7 cellular contexts compared by ENCODE assay signal in the genomic region with DNA sequence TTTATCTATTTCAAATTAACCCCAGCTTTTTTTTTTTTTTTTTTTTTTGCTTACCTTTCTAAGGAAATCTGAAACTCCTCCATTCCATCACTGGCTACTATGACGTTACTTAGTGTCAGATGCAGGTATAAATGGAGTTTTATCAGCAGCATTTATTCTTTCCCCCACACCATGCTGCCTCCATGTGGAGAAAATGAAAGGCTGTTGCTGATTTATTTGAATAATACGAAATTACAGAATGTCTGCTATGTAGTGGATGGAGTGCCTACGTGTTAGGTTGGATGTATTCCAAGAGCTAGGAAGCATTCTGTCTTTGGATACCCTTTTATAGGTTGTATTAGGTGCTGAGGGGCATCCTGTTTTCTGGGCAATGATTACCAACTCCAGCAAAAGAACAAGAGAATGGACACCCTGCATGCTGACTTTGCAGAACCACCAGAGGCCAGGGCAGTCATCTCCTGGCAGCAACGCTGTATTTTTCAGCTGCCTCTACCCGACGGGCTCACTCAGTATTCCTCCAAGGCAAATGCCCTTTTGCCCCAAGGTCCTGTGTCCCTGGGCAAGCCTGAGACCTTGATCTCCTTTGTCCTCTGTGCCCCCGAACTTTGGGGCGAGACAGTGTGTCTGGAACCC.
A peak's percentile ranks its signal among the peaks of the same experiment; 100 is the strongest.
DNase-seq lines count a peak whose midpoint lies in the region; ATAC-seq, FAIRE-seq and TF ChIP-seq lines count a peak whose summit lies in the region.

No MANE protein-coding gene starts in this region.

- no peaks in the 10 kb centered on the region for H3K36me3 ChIP-seq in GM23248 (ENCODE audit: low read depth)

- H3K27ac Mint-ChIP-seq in T-cell, result no peak overlapping the region

- no peaks in the 10 kb centered on the region for H3K9me2 ChIP-seq in GM23248 (ENCODE audit: insufficient read depth)

- POLR2A ChIA-PET in T-cell (lab: Charles Lee), result no interaction called here

- WGBS in GM23248 (ENCODE audit: low coverage in 1 of 2, low lambda C conversion rate in 2 of 2, missing lambda C conversion rate in 2 of 2), 2 experiments, result 37 to 46% methylated on average over 8 of the region's 8 CpGs

- no peaks in the 10 kb centered on the region for H4K20me1 ChIP-seq in GM23248 (ENCODE audit: insufficient read depth)

- DNase-seq in GM23248 (peak; percentile 47), OCI-M1 (lab: John Stamatoyannopoulos, UW) (peak; percentile 14), foreskin fibroblast (peak; percentile 2 to 49), stromal cell of bone marrow (ENCODE audit: low read depth) (peak; percentile 20), T-cell (no peak), RCC 7860 (ENCODE audit: low spot score) (no peak)
- no peak for DNase-seq in stimulated activated naive CD4-positive, alpha-beta T cell treated with Interleukin-2 at 50 U/mL for 16 hours (lab: John Stamatoyannopoulos, UW)

- H3K4me1 ChIP-seq in GM23248 (ENCODE audit: insufficient read depth), result no peaks in the 10 kb centered on the region

- H2AFZ ChIP-seq in GM23248, result no peak overlapping the region

- H3K79me2 ChIP-seq in GM23248 (ENCODE audit: insufficient read depth), result no peaks in the 10 kb centered on the region

- no peak overlapping the region for H3K27ac ChIP-seq in GM23248

- TF ChIP-seq CTCF in foreskin fibroblast (IDR thresholded peaks at IDR 0.05; ENCODE audit: low read depth, low read length), result peak; percentile 39

- no peak for FAIRE-seq in RCC 7860 (lab: Jason Lieb, UNC)

- H3K4me3 ChIP-seq in GM23248 (no peak overlapping the region), foreskin fibroblast (ENCODE audit: low read depth in 1 of 2, low read length in 2 of 2) (no peak overlapping the region)

- no peaks in the 10 kb centered on the region for H3F3A ChIP-seq in GM23248 (ENCODE audit: insufficient read depth)

- H3K9me3 ChIP-seq in GM23248 (ENCODE audit: low read depth), result no peaks in the 10 kb centered on the region

- ATAC-seq in T-cell (replicated peaks in 1 of 4), result no peak

- no peak overlapping the region for H3K4me3 Mint-ChIP-seq in T-cell

- in situ Hi-C loops in GM23248 (cut with MboI), result no loop called here

- no peaks in the 10 kb centered on the region for H3K9me3 Mint-ChIP-seq in T-cell

- H3K9ac ChIP-seq in GM23248, result no peak overlapping the region

- 0 out of 2 replicates have a peak, but pooled peaks cover 5% of the 10 kb centered on the region for H3K27me3 ChIP-seq in GM23248 (replicated peaks; ENCODE audit: insufficient read depth)

- H3K4me2 ChIP-seq in GM23248 (ENCODE audit: unreplicated experiment), result no peak overlapping the region

- H3K4me1 Mint-ChIP-seq in T-cell, result no peaks in the 10 kb centered on the region

- CTCF ChIA-PET in T-cell (lab: Charles Lee), result interaction anchor here in 1 of 2 donors (0.6 to 1.3 kb wide), 2 partner anchors 11 to 457 kb away, joined by 3 to 5 read pairs; no protein-coding TSS in a partner anchor

- peaks cover 5 to 6% of the 10 kb centered on the region in 2 donors for H3K27me3 Mint-ChIP-seq in T-cell

- H3K36me3 Mint-ChIP-seq in T-cell, result no peaks in the 10 kb centered on the region

Comparison
In these comparisons a context has a peak if more than half of its experiments do, and no peak if none do; other contexts are left out.
1. DNase-seq: peak in GM23248 (single experiment), OCI-M1 (single experiment), foreskin fibroblast (2 of 2) and stromal cell of bone marrow (single experiment); none in stimulated activated naive CD4-positive, alpha-beta T cell treated with Interleukin-2 at 50 U/mL for 16 hours (single experiment), T-cell (0 of 34) and RCC 7860 (single experiment).